Comparison of ENCODE assay signal across 1 cellular context in genomic region chr13:112720814-112721197, GRCh38.
TF ChIP-seq lines count a peak whose summit lies in the region.

No MANE protein-coding gene starts in this region.

TF ChIP-seq in WTC11, 78 proteins besides CTCF, POLR2A, EP300 and RAD21:
- TF ChIP-seq, protein P1, sequence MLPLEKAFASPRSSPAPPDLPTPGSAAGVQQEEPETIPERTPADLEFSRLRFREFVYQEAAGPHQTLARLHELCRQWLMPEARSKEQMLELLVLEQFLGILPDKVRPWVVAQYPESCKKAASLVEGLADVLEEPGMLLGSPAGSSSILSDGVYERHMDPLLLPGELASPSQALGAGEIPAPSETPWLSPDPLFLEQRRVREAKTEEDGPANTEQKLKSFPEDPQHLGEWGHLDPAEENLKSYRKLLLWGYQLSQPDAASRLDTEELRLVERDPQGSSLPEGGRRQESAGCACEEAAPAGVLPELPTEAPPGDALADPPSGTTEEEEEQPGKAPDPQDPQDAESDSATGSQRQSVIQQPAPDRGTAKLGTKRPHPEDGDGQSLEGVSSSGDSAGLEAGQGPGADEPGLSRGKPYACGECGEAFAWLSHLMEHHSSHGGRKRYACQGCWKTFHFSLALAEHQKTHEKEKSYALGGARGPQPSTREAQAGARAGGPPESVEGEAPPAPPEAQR (CRISPR knock-in tag; IDR thresholded peaks at IDR 0.05), result no peak
- TF ChIP-seq ZNF671 (CRISPR knock-in tag; IDR thresholded peaks at IDR 0.05), result no peak
- TF ChIP-seq, protein P2, sequence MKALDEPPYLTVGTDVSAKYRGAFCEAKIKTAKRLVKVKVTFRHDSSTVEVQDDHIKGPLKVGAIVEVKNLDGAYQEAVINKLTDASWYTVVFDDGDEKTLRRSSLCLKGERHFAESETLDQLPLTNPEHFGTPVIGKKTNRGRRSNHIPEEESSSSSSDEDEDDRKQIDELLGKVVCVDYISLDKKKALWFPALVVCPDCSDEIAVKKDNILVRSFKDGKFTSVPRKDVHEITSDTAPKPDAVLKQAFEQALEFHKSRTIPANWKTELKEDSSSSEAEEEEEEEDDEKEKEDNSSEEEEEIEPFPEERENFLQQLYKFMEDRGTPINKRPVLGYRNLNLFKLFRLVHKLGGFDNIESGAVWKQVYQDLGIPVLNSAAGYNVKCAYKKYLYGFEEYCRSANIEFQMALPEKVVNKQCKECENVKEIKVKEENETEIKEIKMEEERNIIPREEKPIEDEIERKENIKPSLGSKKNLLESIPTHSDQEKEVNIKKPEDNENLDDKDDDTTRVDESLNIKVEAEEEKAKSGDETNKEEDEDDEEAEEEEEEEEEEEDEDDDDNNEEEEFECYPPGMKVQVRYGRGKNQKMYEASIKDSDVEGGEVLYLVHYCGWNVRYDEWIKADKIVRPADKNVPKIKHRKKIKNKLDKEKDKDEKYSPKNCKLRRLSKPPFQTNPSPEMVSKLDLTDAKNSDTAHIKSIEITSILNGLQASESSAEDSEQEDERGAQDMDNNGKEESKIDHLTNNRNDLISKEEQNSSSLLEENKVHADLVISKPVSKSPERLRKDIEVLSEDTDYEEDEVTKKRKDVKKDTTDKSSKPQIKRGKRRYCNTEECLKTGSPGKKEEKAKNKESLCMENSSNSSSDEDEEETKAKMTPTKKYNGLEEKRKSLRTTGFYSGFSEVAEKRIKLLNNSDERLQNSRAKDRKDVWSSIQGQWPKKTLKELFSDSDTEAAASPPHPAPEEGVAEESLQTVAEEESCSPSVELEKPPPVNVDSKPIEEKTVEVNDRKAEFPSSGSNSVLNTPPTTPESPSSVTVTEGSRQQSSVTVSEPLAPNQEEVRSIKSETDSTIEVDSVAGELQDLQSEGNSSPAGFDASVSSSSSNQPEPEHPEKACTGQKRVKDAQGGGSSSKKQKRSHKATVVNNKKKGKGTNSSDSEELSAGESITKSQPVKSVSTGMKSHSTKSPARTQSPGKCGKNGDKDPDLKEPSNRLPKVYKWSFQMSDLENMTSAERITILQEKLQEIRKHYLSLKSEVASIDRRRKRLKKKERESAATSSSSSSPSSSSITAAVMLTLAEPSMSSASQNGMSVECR (CRISPR knock-in tag; IDR thresholded peaks at IDR 0.05; ENCODE audit: borderline replicate concordance), result no peak
